ENCODE assay signal across 8 cellular contexts in the genomic region with DNA sequence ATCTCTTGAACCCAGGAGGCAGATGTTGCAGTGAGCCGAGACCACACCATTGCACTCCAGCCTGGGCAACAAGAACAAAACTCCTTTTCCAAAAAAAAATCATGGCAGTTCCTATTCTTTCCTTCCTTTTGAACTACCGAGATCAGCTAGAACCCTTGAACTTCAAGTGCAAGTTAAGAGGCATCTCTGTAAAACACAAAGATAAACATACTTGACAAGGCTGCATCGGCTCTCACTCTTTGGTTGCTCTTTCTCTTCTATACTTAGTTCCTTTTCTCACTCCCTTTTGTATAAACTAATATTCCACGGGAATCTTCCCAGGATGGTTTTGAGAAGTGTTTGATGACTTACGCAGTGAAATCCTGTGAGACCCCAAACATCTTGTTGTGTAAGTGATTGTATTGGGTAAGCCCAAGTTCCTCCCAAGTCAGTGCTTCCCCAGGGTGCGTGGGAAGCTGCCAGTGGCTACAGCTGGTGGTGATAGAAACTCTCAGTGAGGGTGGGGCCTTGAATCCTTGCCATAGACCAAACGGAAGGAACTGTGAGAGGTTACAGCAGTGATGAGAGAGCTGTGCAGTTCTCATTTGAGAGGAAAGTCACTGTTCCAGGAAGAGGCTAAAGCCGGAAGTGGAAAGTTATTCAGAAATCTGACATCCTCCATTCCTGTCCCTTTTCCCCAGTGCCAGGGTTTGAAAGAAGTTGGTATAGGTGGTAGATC. TPM values are rescaled to one million over a fixed set of nuclear protein-coding genes. Genes with fewer than 3 reads are reported as not detected.
A peak's percentile ranks its signal among the peaks of the same experiment; 100 is the strongest.
DNase-seq lines count a peak whose midpoint lies in the region; ATAC-seq and TF ChIP-seq lines count a peak whose summit lies in the region.

No MANE protein-coding gene starts in this region.

- no peaks in the 10 kb centered on the region for H3K27me3 ChIP-seq in colonic mucosa

- H3K27ac ChIP-seq in colonic mucosa, result peak overlapping the region; percentile 83

- peak; percentile 60 for DNase-seq in GM12865 (ENCODE audit: low read depth)
- peak; percentile 98 for DNase-seq in NCI-H226
- DNase-seq in colonic mucosa, result peak; percentile 85
- DNase-seq in middle frontal gyrus (ENCODE audit: extremely low spot score, low spot score), result peak; percentile 74
- DNase-seq in activated gamma-delta T cell (lab: John Stamatoyannopoulos, UW), result no peak
- no peak for DNase-seq in T-helper 9 cell
- DNase-seq in NCI-H345 treated with DMSO at 0.1 percent for 48 hours (lab: John Stamatoyannopoulos, UW; ENCODE audit: unreplicated experiment), result no peak

- no peak for TF ChIP-seq CTCF in GM12865 (IDR thresholded peaks at IDR 0.05; ENCODE audit: insufficient read depth, low read depth, low read length, missing control alignments)
- no peak for TF ChIP-seq CTCF in colonic mucosa (IDR thresholded peaks at IDR 0.05)

- no peaks in the 10 kb centered on the region for H3K9me3 ChIP-seq in colonic mucosa

- intact Hi-C loops in colonic mucosa (cut with DNase I), result no loop called here

- no peaks in the 10 kb centered on the region for H3K36me3 ChIP-seq in colonic mucosa

- H3K9ac ChIP-seq in colonic mucosa (ENCODE audit: low read depth in 2 of 2, low read length in 2 of 2), result peak overlapping the region in 1 of 2 donors; percentile 71

- ATAC-seq in HG03108 (IDR thresholded peaks at IDR 0.05; ENCODE audit: unreplicated experiment), result no peak

- H3K4me3 ChIP-seq in GM12865 (ENCODE audit: low read depth, low read length) (no peak overlapping the region), colonic mucosa (no peak overlapping the region)

- peaks cover 14% of the 10 kb centered on the region for H3K4me1 ChIP-seq in colonic mucosa

RNA-seq across cellular contexts. Expression of gene CDC42EP2, which starts 24.1 kb away (rescaled TPM):
- 10 to 100 TPM in 1 of 2 donors, 1 to 10 TPM in 1; 7.8 to 28.3 TPM for total RNA-seq in colonic mucosa

RNA-seq across cellular contexts. Expression of gene POLA2, which starts 28.8 kb away (rescaled TPM):
- total RNA-seq in colonic mucosa, result 10 to 100 TPM in 1 of 2 donors, 1 to 10 TPM in 1; 5.9 to 28.0 TPM

RNA-seq across cellular contexts. Expression of gene DPF2, which starts 43.0 kb away (rescaled TPM):
- total RNA-seq in colonic mucosa, result 10 to 100 TPM; 35.0 to 48.0 TPM

Comparison
In these comparisons a context has a peak if more than half of its experiments do, and no peak if none do; other contexts are left out.
1. DNase-seq: peak in GM12865 (single experiment), NCI-H226 (single experiment), colonic mucosa (single experiment) and middle frontal gyrus (single experiment); none in activated gamma-delta T cell (single experiment), T-helper 9 cell (single experiment) and NCI-H345 treated with DMSO at 0.1 percent for 48 hours (single experiment).